10 cellular contexts compared by ENCODE assay signal in genomic region chr1:200354243-200354642, GRCh38. TPM values are rescaled to one million over a fixed set of nuclear protein-coding genes. Genes with fewer than 3 reads are reported as not detected.
DNase-seq lines count a peak whose midpoint lies in the region; ATAC-seq and TF ChIP-seq lines count a peak whose summit lies in the region.
"Had no signal": no experiment of that assay in that cellular context is flagged by ENCODE, and none has a peak within 500 bp of the region (broad histone marks: within the 10 kb centered on the region; RNA-seq: fewer than 3 reads in every experiment).

No MANE protein-coding gene starts in this region.

- intact Hi-C loops in lower lobe of right lung (cut with DNase I) (no loop called here), Right ventricle myocardium inferior (cut with DNase I) (no loop called here)

- H3K36me3 ChIP-seq in lower lobe of right lung, result no peaks in the 10 kb centered on the region

- H3K4me1 ChIP-seq in lower lobe of right lung, result peaks cover 34% of the 10 kb centered on the region

- no peak for TF ChIP-seq CTCF in lower lobe of right lung (IDR thresholded peaks at IDR 0.05)

- peak overlapping the region; percentile 11 for H3K27ac ChIP-seq in lower lobe of right lung

- peak; percentile 57 for ATAC-seq in GM18502 (IDR thresholded peaks at IDR 0.05; ENCODE audit: poor library complexity, unreplicated experiment)
- ATAC-seq in HG02610 (IDR thresholded peaks at IDR 0.05; ENCODE audit: unreplicated experiment), result peak; percentile 80
- peak; percentile 28 to 64 for ATAC-seq in lower lobe of right lung
- no peak for ATAC-seq in HG03342 (IDR thresholded peaks at IDR 0.05; ENCODE audit: unreplicated experiment)
- ATAC-seq in Right ventricle myocardium inferior, result no peak
- ATAC-seq: mucosa of descending colon had no signal

- H3K27me3 ChIP-seq in lower lobe of right lung (ENCODE audit: low read depth), result no peaks in the 10 kb centered on the region

- no peak overlapping the region for H3K4me3 ChIP-seq in lower lobe of right lung
- H3K4me3 ChIP-seq: mucosa of descending colon had no signal

- H3K9me3 ChIP-seq in lower lobe of right lung, result no peaks in the 10 kb centered on the region
- H3K9me3 ChIP-seq: mucosa of descending colon had no signal

- DNase-seq in NOMO-1 treated with DMSO at 0.1 percent for 48 hours (lab: John Stamatoyannopoulos, UW; ENCODE audit: unreplicated experiment) (peak; percentile 78), lower lobe of right lung (no peak), Right ventricle myocardium inferior (ENCODE audit: missing footprints) (no peak), ureter (ENCODE audit: low spot score) (no peak), OCI-M2 (lab: John Stamatoyannopoulos, UW; ENCODE audit: unreplicated experiment) (no peak)
- DNase-seq: foreskin melanocyte, mucosa of descending colon had no signal

RNA-seq across cellular contexts. Expression of gene ZNF281, which starts 55.6 kb away (rescaled TPM):
- total RNA-seq in lower lobe of right lung (18.2 TPM), Right ventricle myocardium inferior (8.7 TPM), ureter (10.8 TPM)

Comparison
In these comparisons a context has a peak if more than half of its experiments do, and no peak if none do; other contexts are left out.
1. ATAC-seq: peak in GM18502 (single experiment), HG02610 (single experiment) and lower lobe of right lung (2 of 2); none in HG03342 (single experiment) and Right ventricle myocardium inferior (single experiment).